Comparison of ENCODE assay signal across 16 cellular contexts in the genomic region with DNA sequence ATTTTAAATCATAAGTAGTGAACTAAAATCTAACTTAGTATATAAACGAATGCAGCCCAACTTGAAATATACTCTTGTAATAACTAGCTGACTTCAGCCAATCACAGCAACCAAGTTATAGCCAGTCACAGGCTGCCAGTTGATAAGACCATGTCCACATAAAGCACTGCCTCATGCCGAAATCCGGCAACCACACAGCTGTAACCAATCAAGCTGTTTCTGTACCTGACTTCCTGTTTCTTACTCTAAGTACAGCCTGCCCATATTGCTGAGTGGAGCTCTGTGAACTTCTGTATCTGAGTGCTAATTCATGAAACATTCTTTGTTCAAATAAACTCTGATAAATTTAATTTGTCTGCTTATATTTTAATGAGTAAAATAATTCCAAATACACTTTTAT.
"Had no signal": no experiment of that assay in that cellular context is flagged by ENCODE, and none has a peak within 500 bp of the region (broad histone marks: within the 10 kb centered on the region; RNA-seq: fewer than 3 reads in every experiment).

No MANE protein-coding gene starts in this region.

- H3K4me3 ChIP-seq: ascending aorta, esophagus squamous epithelium, heart right ventricle, sigmoid colon had no signal

- H3K4me1 Mint-ChIP-seq: activated naive CD8-positive, alpha-beta T cell treated with anti-CD3 and anti-CD28 coated beads for 36 hours; nephron; stimulated activated naive B cell treated with anti-CD40 and anti-IgM and Interleukin-4, amounts not matched to agents 10 μg/mL and 1 μg/mL and 100 μg/mL, for 72 hours had no signal

- H3K27me3 Mint-ChIP-seq: activated CD4-positive, alpha-beta memory T cell treated with anti-CD3 and anti-CD28 coated beads for 36 hours; activated naive CD8-positive, alpha-beta T cell treated with anti-CD3 and anti-CD28 coated beads for 36 hours; stimulated activated naive B cell treated with anti-CD40 and anti-IgM and Interleukin-4, amounts not matched to agents 10 μg/mL and 1 μg/mL and 100 μg/mL, for 72 hours had no signal

- ATAC-seq: activated T-cell treated with anti-CD3 and anti-CD28 coated beads, Interleukin-2, amount 50 U/mL, for 72 hours; heart right ventricle; left ventricle myocardium superior; stimulated activated naive B cell treated with anti-CD40 and anti-IgM and Interleukin-4, amounts not matched to agents 10 μg/mL and 1 μg/mL and 100 μg/mL, for 72 hours had no signal

- H3K4me3 Mint-ChIP-seq: activated CD4-positive, alpha-beta memory T cell treated with anti-CD3 and anti-CD28 coated beads for 36 hours; activated naive CD8-positive, alpha-beta T cell treated with anti-CD3 and anti-CD28 coated beads for 36 hours; activated T-cell treated with anti-CD3 and anti-CD28 coated beads, Interleukin-2, amount 50 U/mL, for 72 hours; nephron; stimulated activated naive B cell treated with anti-CD40 and anti-IgM and Interleukin-4, amounts not matched to agents 10 μg/mL and 1 μg/mL and 100 μg/mL, for 72 hours had no signal

- DNase-seq: activated CD4-positive, alpha-beta memory T cell treated with anti-CD3 and anti-CD28 coated beads for 36 hours; activated CD4-positive, CD25-positive, alpha-beta regulatory T cell treated with anti-CD3 and anti-CD28 coated beads, Interleukin-2, amount 50 U/mL, for 72 hours; activated gamma-delta T cell treated with Interleukin-2 at 50 U/mL for 16 hours; activated naive CD8-positive, alpha-beta T cell treated with anti-CD3 and anti-CD28 coated beads for 36 hours; activated T-cell treated with anti-CD3 and anti-CD28 coated beads, Interleukin-2, amount 50 U/mL, for 72 hours; esophagus squamous epithelium; heart right ventricle; left ventricle myocardium superior; mesenchymal stem cell; sigmoid colon; stimulated activated CD4-positive, alpha-beta T cell treated with anti-CD3 and anti-CD28 coated beads, Interleukin-2, amount 100 ng/mL, for 24 hours; stimulated activated naive B cell treated with anti-CD40 and anti-IgM and Interleukin-4, amounts not matched to agents 10 μg/mL and 1 μg/mL and 100 μg/mL, for 72 hours; substantia nigra; trophoblast cell had no signal

- H3K36me3 Mint-ChIP-seq: activated CD4-positive, alpha-beta memory T cell treated with anti-CD3 and anti-CD28 coated beads for 36 hours; activated naive CD8-positive, alpha-beta T cell treated with anti-CD3 and anti-CD28 coated beads for 36 hours; stimulated activated naive B cell treated with anti-CD40 and anti-IgM and Interleukin-4, amounts not matched to agents 10 μg/mL and 1 μg/mL and 100 μg/mL, for 72 hours had no signal

- H3K27ac Mint-ChIP-seq: activated CD4-positive, alpha-beta memory T cell treated with anti-CD3 and anti-CD28 coated beads for 36 hours; activated naive CD8-positive, alpha-beta T cell treated with anti-CD3 and anti-CD28 coated beads for 36 hours; activated T-cell treated with anti-CD3 and anti-CD28 coated beads, Interleukin-2, amount 50 U/mL, for 72 hours; nephron; stimulated activated naive B cell treated with anti-CD40 and anti-IgM and Interleukin-4, amounts not matched to agents 10 μg/mL and 1 μg/mL and 100 μg/mL, for 72 hours had no signal
